ENCODE assay signal across 9 cellular contexts in genomic region chr19:39327990-39328705, GRCh38. TPM values are rescaled to one million over a fixed set of nuclear protein-coding genes. Genes with fewer than 3 reads are reported as not detected.
A peak's percentile ranks its signal among the peaks of the same experiment; 100 is the strongest.
DNase-seq lines count a peak whose midpoint lies in the region; ATAC-seq, FAIRE-seq and TF ChIP-seq lines count a peak whose summit lies in the region.
"Had no signal": no experiment of that assay in that cellular context is flagged by ENCODE, and none has a peak within 500 bp of the region (broad histone marks: within the 10 kb centered on the region; RNA-seq: fewer than 3 reads in every experiment).

No MANE protein-coding gene starts in this region.

- ATAC-seq in left lobe of liver (peak; percentile 93), HG03432 (IDR thresholded peaks at IDR 0.05; ENCODE audit: unreplicated experiment) (no peak)

- DNase-seq in A172 (ENCODE audit: low spot score), result peak; percentile 57
- peak; percentile 74 for DNase-seq in GM12892 (ENCODE audit: insufficient read length)
- peak; percentile 99 for DNase-seq in NCI-H2227 (lab: John Stamatoyannopoulos, UW; ENCODE audit: unreplicated experiment)
- DNase-seq in activated CD4-positive, alpha-beta T cell treated with anti-CD3 and anti-CD28 coated beads for 48 hours, result peak; percentile 89
- DNase-seq in cerebellum (ENCODE audit: low spot score), result peak; percentile 89
- peak; percentile 82 for DNase-seq in left lobe of liver (ENCODE audit: low spot score)
- DNase-seq in stimulated activated CD4-positive, alpha-beta T cell treated with anti-CD3 and anti-CD28 coated beads, Interleukin-4, amount 100 ng/mL, for 24 hours, result peak; percentile 89

- TF ChIP-seq POLR2A in GM12892 (IDR thresholded peaks at IDR 0.05; ENCODE audit: low read depth, low read length), result no peak

- no peak for FAIRE-seq in GM12892 (lab: Jason Lieb, UNC)

RNA-seq across cellular contexts. Expression of gene LRFN1, which starts 7.5 kb away (rescaled TPM):
- total RNA-seq in A172 (2014; rRNA removed; shearing (Covaris generic)), result 1.7 and 1.9 TPM in 2 replicates
- polyA plus RNA-seq in GM12892 (2012; ENCODE audit: missing spikeins), result 0.19 TPM
- total RNA-seq in cerebellum (5.5 TPM), left lobe of liver (0.78 TPM)

RNA-seq across cellular contexts. Expression of gene GMFG, which starts 7.7 kb away (rescaled TPM):
- total RNA-seq in A172 (2014; rRNA removed; shearing (Covaris generic)), result 0.48 TPM in 1 of 2 replicates, not detected in the other
- 221 TPM for polyA plus RNA-seq in GM12892 (2012; ENCODE audit: missing spikeins)
- total RNA-seq in cerebellum (2.8 TPM), left lobe of liver (11.3 TPM)

RNA-seq across cellular contexts. Expression of gene SAMD4B, which starts 14.1 kb away (rescaled TPM):
- 55.7 and 81.4 TPM in 2 replicates for total RNA-seq in A172 (2014; rRNA removed; shearing (Covaris generic))
- polyA plus RNA-seq in GM12892 (2012; ENCODE audit: missing spikeins), result 31.1 TPM
- total RNA-seq in cerebellum (45.1 TPM), left lobe of liver (30.1 TPM)

RNA-seq across cellular contexts. Expression of gene IFNL1, which starts 31.9 kb away (rescaled TPM):
- not detected in 2 replicates for total RNA-seq in A172 (2014; rRNA removed; shearing (Covaris generic))
- not detected for polyA plus RNA-seq in GM12892 (2012; ENCODE audit: missing spikeins)
- total RNA-seq in cerebellum (not detected), left lobe of liver (not detected)
- total RNA-seq: urinary bladder had no signal
- polyA plus RNA-seq: urinary bladder had no signal

RNA-seq across cellular contexts. Expression of gene IFNL2, which starts 60.0 kb away (rescaled TPM):
- not detected in 2 replicates for total RNA-seq in A172 (2014; rRNA removed; shearing (Covaris generic))
- not detected for polyA plus RNA-seq in GM12892 (2012; ENCODE audit: missing spikeins)
- not detected for total RNA-seq in cerebellum
- not detected for total RNA-seq in left lobe of liver
- total RNA-seq: urinary bladder had no signal
- polyA plus RNA-seq: urinary bladder had no signal
